In genomic region chr7:22762866-22763265, GRCh38 we compare ENCODE assay signal across 26 cellular contexts. TPM values are rescaled to one million over a fixed set of nuclear protein-coding genes. Genes with fewer than 3 reads are reported as not detected.
"Had no signal": no experiment of that assay in that cellular context is flagged by ENCODE, and none has a peak within 500 bp of the region (broad histone marks: within the 10 kb centered on the region; RNA-seq: fewer than 3 reads in every experiment).

No MANE protein-coding gene starts in this region.

- H3K27ac ChIP-seq: colonic mucosa, esophagus squamous epithelium, neural progenitor cell, parathyroid adenoma, right lobe of liver, stomach, tibial artery had no signal

- H3K9ac ChIP-seq: neural progenitor cell, parathyroid adenoma had no signal

- H3K27me3 Mint-ChIP-seq: progenitor cell of endocrine pancreas had no signal

- H3K4me2 ChIP-seq: neural progenitor cell had no signal

- H3K27me3 ChIP-seq: colonic mucosa, esophagus squamous epithelium, neural progenitor cell, right lobe of liver, tibial artery had no signal

- H3K4me3 ChIP-seq: colonic mucosa, esophagus squamous epithelium, neural progenitor cell, right lobe of liver, stomach, tibial artery had no signal

- H3K9me3 ChIP-seq: colonic mucosa, right lobe of liver had no signal

- DNase-seq: colonic mucosa; effector CD8-positive, alpha-beta T cell; esophagus squamous epithelium; hypothalamus; kidney; mesenchymal stem cell; midbrain; naive thymus-derived CD4-positive, alpha-beta T cell; right lobe of liver; stimulated activated CD4-positive, alpha-beta T cell treated with anti-CD3 and anti-CD28 coated beads, Interleukin-2, amount 100 ng/mL, for 24 hours; stimulated activated CD4-positive, alpha-beta T cell treated with anti-CD3 and anti-CD28 coated beads, Interleukin-4, amount 100 ng/mL, for 24 hours; stimulated activated naive CD4-positive, alpha-beta T cell treated with Interleukin-2 at 50 U/mL for 16 hours; stomach; tibial artery had no signal

- H3K4me1 ChIP-seq: colonic mucosa, esophagus squamous epithelium, neural progenitor cell, parathyroid adenoma, right lobe of liver, stomach, tibial artery had no signal

- H3K4me1 Mint-ChIP-seq: naive thymus-derived CD4-positive, alpha-beta T cell; nephron; neural progenitor cell; stimulated activated effector memory CD8-positive, alpha-beta T cell treated with anti-CD3 and anti-CD28 coated beads, Interleukin-12 subunit alpha, Interleukin-12 subunit beta, amount 100 ng/mL, for 72 hours had no signal

- H3K79me2 ChIP-seq: parathyroid adenoma had no signal

- H3K9me3 Mint-ChIP-seq: stimulated activated effector memory CD8-positive, alpha-beta T cell treated with anti-CD3 and anti-CD28 coated beads, Interleukin-12 subunit alpha, Interleukin-12 subunit beta, amount 100 ng/mL, for 72 hours; type B pancreatic cell had no signal

- H2AFZ ChIP-seq: neural progenitor cell, parathyroid adenoma had no signal

- FAIRE-seq: endothelial cell of umbilical vein, frontal cortex, kidney had no signal

- H3K36me3 ChIP-seq: colonic mucosa, esophagus squamous epithelium, neural progenitor cell, right lobe of liver, stomach, tibial artery had no signal

- H3K36me3 Mint-ChIP-seq: neural progenitor cell; stimulated activated effector memory CD8-positive, alpha-beta T cell treated with anti-CD3 and anti-CD28 coated beads, Interleukin-12 subunit alpha, Interleukin-12 subunit beta, amount 100 ng/mL, for 72 hours; type B pancreatic cell had no signal

- ATAC-seq: left lobe of liver; naive thymus-derived CD4-positive, alpha-beta T cell; right lobe of liver; stimulated activated effector memory CD8-positive, alpha-beta T cell treated with anti-CD3 and anti-CD28 coated beads, Interleukin-12 subunit alpha, Interleukin-12 subunit beta, amount 100 ng/mL, for 72 hours had no signal

- H3K4me3 Mint-ChIP-seq: dendritic cell treated with granulocyte-macrophage colony-stimulating factor and Interleukin-4, amounts not matched to agents 40 ng/mL and 50 ng/mL, for 4 days; naive thymus-derived CD4-positive, alpha-beta T cell; nephron; neural progenitor cell; stimulated activated effector memory CD8-positive, alpha-beta T cell treated with anti-CD3 and anti-CD28 coated beads, Interleukin-12 subunit alpha, Interleukin-12 subunit beta, amount 100 ng/mL, for 72 hours; type B pancreatic cell had no signal

- H3K27ac Mint-ChIP-seq: dendritic cell treated with granulocyte-macrophage colony-stimulating factor and Interleukin-4, amounts not matched to agents 40 ng/mL and 50 ng/mL, for 4 days; naive thymus-derived CD4-positive, alpha-beta T cell; nephron; neural progenitor cell; progenitor cell of endocrine pancreas; stimulated activated effector memory CD8-positive, alpha-beta T cell treated with anti-CD3 and anti-CD28 coated beads, Interleukin-12 subunit alpha, Interleukin-12 subunit beta, amount 100 ng/mL, for 72 hours; type B pancreatic cell had no signal

RNA-seq across cellular contexts. Expression of gene IL6, which starts 35.9 kb away (rescaled TPM):
- total RNA-seq: frontal cortex, left lobe of liver, progenitor cell of endocrine pancreas, skeletal muscle tissue, stomach, temporal lobe had no signal
